12 cellular contexts compared by ENCODE assay signal in genomic region chr2:188870289-188870688, GRCh38.
DNase-seq lines count a peak whose midpoint lies in the region; ATAC-seq and TF ChIP-seq lines count a peak whose summit lies in the region.
"Had no signal": no experiment of that assay in that cellular context is flagged by ENCODE, and none has a peak within 500 bp of the region (broad histone marks: within the 10 kb centered on the region; RNA-seq: fewer than 3 reads in every experiment).

No MANE protein-coding gene starts in this region.

- H3K27me3 Mint-ChIP-seq in endothelial cell (ENCODE audit: unreplicated experiment), result peaks cover 3% of the 10 kb centered on the region

- H3K27ac ChIP-seq in mammary epithelial cell (ENCODE audit: insufficient read depth, low read depth, low read length), result no peak overlapping the region

- H2AFZ ChIP-seq in mammary epithelial cell (ENCODE audit: low read depth, low read length), result no peak overlapping the region

- no peak overlapping the region for H3K9ac ChIP-seq in mammary epithelial cell (ENCODE audit: insufficient read depth, low read length)

- H3K27ac Mint-ChIP-seq in endothelial cell (ENCODE audit: unreplicated experiment), result no peak overlapping the region

- in situ Hi-C loops in mammary epithelial cell (cut with MboI; ENCODE audit: low sequenced_read_pairs in 2 of 2), result no loop called here

- no peak for ATAC-seq in GM18867 (IDR thresholded peaks at IDR 0.05; ENCODE audit: unreplicated experiment)
- no peak for ATAC-seq in GM18909 (IDR thresholded peaks at IDR 0.05; ENCODE audit: poor library complexity, unreplicated experiment)

- H3K36me3 ChIP-seq in mammary epithelial cell (ENCODE audit: insufficient read depth, low read length), result no peaks in the 10 kb centered on the region
- H3K36me3 ChIP-seq: heart left ventricle had no signal

- no TSS peak for BruUV-seq in mammary epithelial cell (replicated peaks; lab: Mats Ljungman, UMichigan)

- H3K4me2 ChIP-seq in mammary epithelial cell (ENCODE audit: insufficient read depth, low read depth, low read length), result no peak overlapping the region

- intact Hi-C loops in mammary epithelial cell (cut with micrococcal nuclease), result no loop called here

- H3K9me3 ChIP-seq in mammary epithelial cell (replicated peaks; ENCODE audit: insufficient read depth, low read length), result no peaks in the 10 kb centered on the region

- H3K36me3 Mint-ChIP-seq in endothelial cell (ENCODE audit: low read depth, unreplicated experiment), result no peaks in the 10 kb centered on the region

- no peak overlapping the region for H3K4me3 Mint-ChIP-seq in endothelial cell (ENCODE audit: unreplicated experiment)

- no peaks in the 10 kb centered on the region for H4K20me1 ChIP-seq in mammary epithelial cell (ENCODE audit: insufficient read depth, low read length)

- DNase-seq in EL (peak; percentile 82), HT1080 (ENCODE audit: low read depth) (peak; percentile 59), mammary epithelial cell (peak; percentile 85), non-pigmented ciliary epithelial cell (ENCODE audit: low read depth) (peak; percentile 86), endothelial cell (ENCODE audit: low spot score) (no peak), NCI-H82 treated with DMSO at 0.1 percent for 48 hours (lab: John Stamatoyannopoulos, UW; ENCODE audit: unreplicated experiment) (no peak)
- DNase-seq: activated T-cell treated with anti-CD3 and anti-CD28 coated beads, Interleukin-2, amount 50 U/mL, for 48 hours; DMS 273 treated with DMSO at 0.1 percent for 48 hours; heart left ventricle had no signal

- H3K4me1 ChIP-seq in mammary epithelial cell (ENCODE audit: insufficient read depth, low read length), result no peaks in the 10 kb centered on the region

- 30% methylated on average over 1 of the region's 1 CpG for WGBS in mammary epithelial cell (ENCODE audit: low coverage, missing lambda C conversion rate)

- no peak for TF ChIP-seq CTCF in mammary epithelial cell (conservative IDR thresholded peaks at IDR 0.05 in 1 of 2, IDR thresholded peaks at IDR 0.05 in 1 of 2; ENCODE audit: extremely low read depth in 1 of 2, insufficient read depth in 1 of 2, low read depth in 1 of 2, low read length in 2 of 2)
- TF ChIP-seq CTCF in endothelial cell (IDR thresholded peaks at IDR 0.05; ENCODE audit: unreplicated experiment), result no peak

- dilution Hi-C loops in mammary epithelial cell (cut with HindIII; ENCODE audit: low sequenced_read_pairs), result no loop called here

- H3K79me2 ChIP-seq in mammary epithelial cell (ENCODE audit: insufficient read depth, low read length), result no peaks in the 10 kb centered on the region

- H3K9me3 Mint-ChIP-seq in endothelial cell (ENCODE audit: unreplicated experiment), result peaks cover 4% of the 10 kb centered on the region

- no peaks in the 10 kb centered on the region for H3K27me3 ChIP-seq in mammary epithelial cell (ENCODE audit: insufficient read depth, low read length)
- H3K27me3 ChIP-seq: heart left ventricle had no signal

- no peak overlapping the region for H3K4me3 ChIP-seq in mammary epithelial cell (replicated peaks in 1 of 3; ENCODE audit: insufficient read depth in 1 of 3, low read depth in 2 of 3, low read length in 3 of 3)
- H3K4me3 ChIP-seq: coronary artery, heart left ventricle had no signal

- H3K4me1 Mint-ChIP-seq in endothelial cell (ENCODE audit: unreplicated experiment), result no peaks in the 10 kb centered on the region

- CTCF ChIA-PET in mammary epithelial cell (lab: Charles Lee; ENCODE audit: low non-redundant PET), result no interaction called here

Comparison
In these comparisons a context has a peak if more than half of its experiments do, and no peak if none do; other contexts are left out.
1. DNase-seq: peak in EL (single experiment), HT1080 (single experiment), mammary epithelial cell (single experiment) and non-pigmented ciliary epithelial cell (single experiment); none in endothelial cell (single experiment) and NCI-H82 treated with DMSO at 0.1 percent for 48 hours (single experiment).